Comparison of ENCODE assay signal across 31 cellular contexts in the genomic region with DNA sequence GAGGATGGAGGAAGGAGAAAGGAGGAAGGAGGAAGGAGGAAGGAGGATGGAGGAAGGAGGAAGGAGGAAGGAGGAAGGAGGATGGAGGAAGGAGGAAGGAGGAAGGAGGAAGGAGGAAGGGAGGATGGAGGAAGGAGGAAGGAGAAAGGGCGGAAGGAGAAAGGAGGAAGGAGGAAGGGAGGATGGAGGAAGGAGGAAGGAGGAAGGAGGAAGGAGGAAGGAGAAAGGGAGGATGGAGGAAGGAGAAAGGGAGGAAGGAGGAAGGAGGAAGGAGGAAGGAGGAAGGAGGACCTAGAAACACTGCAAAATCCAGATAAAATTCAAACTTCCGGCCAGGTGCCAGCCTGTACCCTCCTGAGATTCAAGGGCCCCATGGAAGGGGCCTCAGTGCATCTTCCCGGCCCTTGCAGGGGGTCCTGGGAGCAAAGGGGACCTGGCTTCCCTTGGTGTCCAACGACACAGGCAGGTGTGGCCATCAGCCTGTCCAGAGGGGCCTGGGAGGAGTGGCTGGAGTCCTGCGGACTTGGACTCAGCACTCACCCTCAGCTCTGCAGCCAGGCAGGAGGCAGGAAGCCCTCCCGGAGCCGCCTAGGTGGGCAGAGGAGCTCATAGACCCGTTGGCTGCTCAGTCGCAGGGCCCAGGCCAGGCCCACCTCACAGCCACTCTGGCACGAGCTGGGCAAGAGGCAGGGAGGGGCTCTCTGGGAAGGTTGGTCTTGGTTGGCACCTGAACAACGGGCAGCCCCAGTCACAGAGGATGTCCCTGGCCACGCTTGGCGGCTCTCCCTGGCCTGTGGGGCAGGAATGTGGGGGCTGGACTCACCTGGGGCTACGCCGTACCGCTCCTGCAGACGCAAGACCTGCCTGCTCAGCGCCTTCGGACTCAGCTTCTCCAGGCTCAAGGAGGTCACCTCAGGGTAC. TPM values are rescaled to one million over a fixed set of nuclear protein-coding genes. Genes with fewer than 3 reads are reported as not detected.
DNase-seq lines count a peak whose midpoint lies in the region; ATAC-seq and TF ChIP-seq lines count a peak whose summit lies in the region.
"Had no signal": no experiment of that assay in that cellular context is flagged by ENCODE, and none has a peak within 500 bp of the region (broad histone marks: within the 10 kb centered on the region; RNA-seq: fewer than 3 reads in every experiment).

No MANE protein-coding gene starts in this region.

- no peaks in the 10 kb centered on the region for H3K36me3 ChIP-seq in HCT116 (ENCODE audit: control insufficient read depth in 1 of 2, insufficient read depth in 2 of 2, low read length in 2 of 2)
- no peaks in the 10 kb centered on the region for H3K36me3 ChIP-seq in osteoblast (ENCODE audit: insufficient read depth, low read length)
- peaks cover 0 to 2% (median 0%) of the 10 kb centered on the region in 3 experiments for H3K36me3 ChIP-seq in naive thymus-derived CD4-positive, alpha-beta T cell (ENCODE audit: control insufficient read depth in 2 of 3, insufficient read depth in 3 of 3, low read length in 3 of 3)
- H3K36me3 ChIP-seq: MG63, ovary, SJSA1 had no signal

- H3K27ac ChIP-seq in HCT116 (ENCODE audit: low read depth, low read length) (peak overlapping the region; percentile 17), coronary artery (no peak overlapping the region), osteoblast (ENCODE audit: low read depth, low read length) (no peak overlapping the region)
- no peak overlapping the region for H3K27ac ChIP-seq in naive thymus-derived CD4-positive, alpha-beta T cell (ENCODE audit: low read depth, low read length)
- H3K27ac ChIP-seq: GM23248, ovary, SJSA1, tibial artery had no signal

- no peak overlapping the region for H3K4me3 ChIP-seq in HCT116 (replicated peaks in 1 of 2; ENCODE audit: low read depth in 1 of 2, low read length in 2 of 2)
- H3K4me3 ChIP-seq in coronary artery = no peak overlapping the region
- H3K4me3 ChIP-seq in osteoblast (ENCODE audit: insufficient read depth, low read length) = no peak overlapping the region
- H3K4me3 ChIP-seq in naive thymus-derived CD4-positive, alpha-beta T cell (ENCODE audit: low read length) = no peak overlapping the region
- H3K4me3 ChIP-seq: GM23248, MG63, ovary, SJSA1, tibial artery had no signal

- peak; percentile 36 for DNase-seq in NCI-H187 treated with DMSO at 0.1 percent for 48 hours (lab: John Stamatoyannopoulos, UW)
- DNase-seq in NCI-H187 (lab: John Stamatoyannopoulos, UW) = no peak
- DNase-seq in HCT116 (ENCODE audit: low read depth, low spot score) = no peak
- peak; percentile 64 for DNase-seq in coronary artery (ENCODE audit: low spot score)
- DNase-seq in osteoblast (ENCODE audit: insufficient read length, low spot score, missing footprints) = peak; percentile 35
- DNase-seq in naive thymus-derived CD4-positive, alpha-beta T cell = no peak
- DNase-seq in T1000 (lab: John Stamatoyannopoulos, UW) = no peak
- DNase-seq: 8988T; activated CD8-positive, alpha-beta T cell treated with anti-CD3 and anti-CD28 coated beads, Interleukin-2, amount 10 ng/mL, durations not matched to agents 7 days and 5 days; activated effector memory CD4-positive, alpha-beta T cell treated with anti-CD3 and anti-CD28 coated beads, Interleukin-2, amount 50 U/mL, for 16 hours; activated naive CD8-positive, alpha-beta T cell treated with anti-CD3 and anti-CD28 coated beads for 36 hours; AML-193; CD8-positive, alpha-beta T cell; cerebellar nuclear complex; DMS153; GM23248; KBM-7; kidney; MG63; midbrain; NCI-H2107; NCI-H748 treated with DMSO at 0.1 percent for 48 hours; ovary; retina; small intestine; stimulated activated CD4-positive, alpha-beta T cell treated with anti-CD3 and anti-CD28 coated beads, Interleukin-1b, Interleukin-23, amount 100 ng/mL, for 48 hours; stimulated activated CD8-positive, alpha-beta memory T cell treated with anti-CD3 and anti-CD28 coated beads, Interleukin-4, amount 100 ng/mL, for 48 hours had no signal

- H2AFZ ChIP-seq in HCT116 (ENCODE audit: low read depth, low read length, poor library complexity, severe bottlenecking) = no peak overlapping the region
- H2AFZ ChIP-seq in osteoblast (ENCODE audit: low read length) = no peak overlapping the region
- H2AFZ ChIP-seq: GM23248 had no signal

- TF ChIP-seq CTCF in HCT116 (IDR thresholded peaks at IDR 0.05 in 2 of 3, conservative IDR thresholded peaks at IDR 0.05 in 1 of 3; ENCODE audit: borderline replicate concordance in 1 of 3, insufficient read depth in 1 of 3, low read depth in 2 of 3, low read length in 2 of 3) (no peak), coronary artery (IDR thresholded peaks at IDR 0.05) (no peak), osteoblast (IDR thresholded peaks at IDR 0.05; ENCODE audit: extremely low read depth, low read depth, low read length) (no peak)

- BruUV-seq in HCT116 (replicated peaks; lab: Mats Ljungman, UMichigan) = no TSS peak

- no peaks in the 10 kb centered on the region for H4K20me1 ChIP-seq in HCT116 (ENCODE audit: insufficient read depth)
- H4K20me1 ChIP-seq in osteoblast (ENCODE audit: insufficient read depth, low read length) = no peaks in the 10 kb centered on the region

- no peak overlapping the region for H3K4me3 Mint-ChIP-seq in naive thymus-derived CD4-positive, alpha-beta T cell
- H3K4me3 Mint-ChIP-seq: activated CD8-positive, alpha-beta T cell treated with anti-CD3 and anti-CD28 coated beads, Interleukin-2, amount 10 ng/mL, durations not matched to agents 7 days and 5 days; activated naive CD8-positive, alpha-beta T cell treated with anti-CD3 and anti-CD28 coated beads for 36 hours; CD8-positive, alpha-beta T cell; naive thymus-derived CD8-positive, alpha-beta T cell had no signal

- H3K27me3 ChIP-seq in HCT116 (ENCODE audit: insufficient read depth, low read length) (no peaks in the 10 kb centered on the region), osteoblast (ENCODE audit: insufficient read depth, low read length) (no peaks in the 10 kb centered on the region)
- H3K27me3 ChIP-seq in naive thymus-derived CD4-positive, alpha-beta T cell (ENCODE audit: control insufficient read depth in 2 of 2, insufficient read depth in 2 of 2, low read length in 2 of 2) = no peaks in the 10 kb centered on the region
- H3K27me3 ChIP-seq: MG63, ovary, SJSA1, tibial artery had no signal

- TF ChIP-seq RAD21 in HCT116 (IDR thresholded peaks at IDR 0.05; ENCODE audit: low read depth) = no peak

- H3K4me1 ChIP-seq in HCT116 (ENCODE audit: control insufficient read depth in 1 of 2, insufficient read depth in 2 of 2, low read length in 2 of 2) (no peaks in the 10 kb centered on the region), osteoblast (ENCODE audit: insufficient read depth, low read length) (no peaks in the 10 kb centered on the region)
- no peaks in the 10 kb centered on the region for H3K4me1 ChIP-seq in naive thymus-derived CD4-positive, alpha-beta T cell (ENCODE audit: control insufficient read depth in 2 of 2, insufficient read depth in 2 of 2, low read length in 2 of 2)
- H3K4me1 ChIP-seq: SJSA1, tibial artery had no signal

- ATAC-seq in HCT116 = no peak
- no peak for ATAC-seq in HG02852 (IDR thresholded peaks at IDR 0.05; ENCODE audit: unreplicated experiment)
- no peak for ATAC-seq in naive thymus-derived CD4-positive, alpha-beta T cell
- ATAC-seq: activated CD8-positive, alpha-beta T cell treated with anti-CD3 and anti-CD28 coated beads, Interleukin-2, amount 10 ng/mL, durations not matched to agents 7 days and 5 days; CD8-positive, alpha-beta T cell; naive thymus-derived CD8-positive, alpha-beta T cell had no signal

- RAD21 ChIA-PET in HCT116 (lab: Charles Lee; ENCODE audit: low non-redundant PET in 1 of 2, low total read pairs in 2 of 2, uncharacterized antibody in 2 of 2, unreplicated experiment in 2 of 2) = no interaction called here

- POLR2A ChIA-PET in HCT116 (lab: Charles Lee) = no interaction called here
- POLR2A ChIA-PET in naive thymus-derived CD4-positive, alpha-beta T cell (lab: Charles Lee) = no interaction called here

- peaks cover 5 to 12% (median 5%) of the 10 kb centered on the region in 5 donors for H3K36me3 Mint-ChIP-seq in naive thymus-derived CD4-positive, alpha-beta T cell

- H3K9me3 Mint-ChIP-seq in naive thymus-derived CD4-positive, alpha-beta T cell = peaks cover 5 to 25% (median 11%) of the 10 kb centered on the region in 11 donors

- no peaks in the 10 kb centered on the region for H3K27me3 Mint-ChIP-seq in naive thymus-derived CD4-positive, alpha-beta T cell
- H3K27me3 Mint-ChIP-seq: activated naive CD8-positive, alpha-beta T cell treated with anti-CD3 and anti-CD28 coated beads for 36 hours; naive thymus-derived CD8-positive, alpha-beta T cell had no signal

- TF ChIP-seq POLR2A in HCT116 (IDR thresholded peaks at IDR 0.05; ENCODE audit: borderline replicate concordance, extremely low read depth, insufficient read depth, insufficient read length) = no peak

- intact Hi-C loops in HCT116 (cut with micrococcal nuclease) = no loop called here
- intact Hi-C loops in naive thymus-derived CD4-positive, alpha-beta T cell (cut with micrococcal nuclease) = no loop called here

- peak overlapping the region in 1 of 9 donors; percentile 20 for H3K27ac Mint-ChIP-seq in naive thymus-derived CD4-positive, alpha-beta T cell
- H3K27ac Mint-ChIP-seq: activated CD8-positive, alpha-beta T cell treated with anti-CD3 and anti-CD28 coated beads, Interleukin-2, amount 10 ng/mL, durations not matched to agents 7 days and 5 days; activated naive CD8-positive, alpha-beta T cell treated with anti-CD3 and anti-CD28 coated beads for 36 hours; CD8-positive, alpha-beta T cell; naive thymus-derived CD8-positive, alpha-beta T cell had no signal

- H3K9me3 ChIP-seq in HCT116 (ENCODE audit: control insufficient read depth in 1 of 2, insufficient read depth in 1 of 2, low read depth in 1 of 2, low read length in 2 of 2) (peaks cover 8 to 10% of the 10 kb centered on the region in 2 experiments; a peak in 3 of 4 replicates), osteoblast (ENCODE audit: low read depth, low read length) (peaks cover 7% of the 10 kb centered on the region)
- peaks cover 0 to 21% (median 5%) of the 10 kb centered on the region in 3 experiments for H3K9me3 ChIP-seq in naive thymus-derived CD4-positive, alpha-beta T cell (ENCODE audit: control insufficient read depth in 2 of 3, low read length in 3 of 3)
- H3K9me3 ChIP-seq: ovary had no signal

- H3K79me2 ChIP-seq in HCT116 (ENCODE audit: insufficient read depth, low read length) (no peaks in the 10 kb centered on the region), osteoblast (ENCODE audit: insufficient read depth, low read length) (no peaks in the 10 kb centered on the region)

- H3K9ac ChIP-seq in HCT116 (ENCODE audit: low read length) = no peak overlapping the region
- H3K9ac ChIP-seq: GM23248 had no signal

- CTCF ChIA-PET in HCT116 (lab: Charles Lee) = no interaction called here
- CTCF ChIA-PET in naive thymus-derived CD4-positive, alpha-beta T cell (lab: Charles Lee) = no interaction called here

- no peaks in the 10 kb centered on the region for H3K9me2 ChIP-seq in HCT116 (ENCODE audit: insufficient read depth)

- H3K4me2 ChIP-seq in HCT116 (ENCODE audit: low read length) (no peak overlapping the region), osteoblast (ENCODE audit: insufficient read depth, low read length) (no peak overlapping the region)

- H3K4me1 Mint-ChIP-seq in naive thymus-derived CD4-positive, alpha-beta T cell = peaks cover 0 to 1% (median 0%) of the 10 kb centered on the region in 7 donors
- H3K4me1 Mint-ChIP-seq: activated naive CD8-positive, alpha-beta T cell treated with anti-CD3 and anti-CD28 coated beads for 36 hours; naive thymus-derived CD8-positive, alpha-beta T cell had no signal

RNA-seq across cellular contexts. Expression of a gene that starts 53.6 kb away (rescaled TPM):
- total RNA-seq in HCT116 (2021; ENCODE audit: unreplicated experiment) = 22.2 TPM
- polyA plus RNA-seq in HCT116 (2012) = 5.9 and 7.2 TPM in 2 replicates
- total RNA-seq in osteoblast = under 0.01 TPM in 2 replicates
- 1 to 10 TPM in 3 of 5 experiments, under 1 TPM in 2; 0.70 to 2.7 (median 1.7) TPM for total RNA-seq in naive thymus-derived CD4-positive, alpha-beta T cell
- not detected for polyA plus RNA-seq in naive thymus-derived CD4-positive, alpha-beta T cell
- polyA plus RNA-seq: GM23248; naive thymus-derived CD8-positive, alpha-beta T cell had no signal

Comparison
In these comparisons a context has a peak if more than half of its experiments do, and no peak if none do; other contexts are left out.
1. DNase-seq: peak in NCI-H187 treated with DMSO at 0.1 percent for 48 hours (single experiment), coronary artery (single experiment) and osteoblast (single experiment); none in NCI-H187 (0 of 2), HCT116 (single experiment), naive thymus-derived CD4-positive, alpha-beta T cell (0 of 9) and T1000 (single experiment).